In genomic region chr3:186150234-186150830, GRCh38 we compare ENCODE assay signal across 21 cellular contexts. TPM values are rescaled to one million over a fixed set of nuclear protein-coding genes. Genes with fewer than 3 reads are reported as not detected.
DNase-seq lines count a peak whose midpoint lies in the region; ATAC-seq and TF ChIP-seq lines count a peak whose summit lies in the region.
"Had no signal": no experiment of that assay in that cellular context is flagged by ENCODE, and none has a peak within 500 bp of the region (broad histone marks: within the 10 kb centered on the region; RNA-seq: fewer than 3 reads in every experiment).

No MANE protein-coding gene starts in this region.

- peaks cover 0 to 24% (median 10%) of the 10 kb centered on the region in 11 experiments; a peak in 8 of 22 replicates for H3K9me3 ChIP-seq in BLaER1 treated with 17β-estradiol and CSF1 and Interleukin-3, amounts not matched to agents 10 nM and 100 nM (replicated peaks in 1 of 11)
- H3K9me3 ChIP-seq in H9 (ENCODE audit: control insufficient read depth, low read depth, low read length) (no peaks in the 10 kb centered on the region), body of pancreas (no peaks in the 10 kb centered on the region), PC-9 (ENCODE audit: insufficient read depth, low read depth) (no peaks in the 10 kb centered on the region)
- H3K9me3 ChIP-seq: BE2C, Caco-2, SJSA1 had no signal

- CTCF ChIA-PET in PC-9 (lab: Charles Lee) = no interaction called here

- H3K79me1 ChIP-seq in H9 (ENCODE audit: insufficient read depth, low read depth, low read length, poor library complexity, severe bottlenecking) = no peaks in the 10 kb centered on the region

- no CpG with 5 or more reads among the region's 8 CpGs for WGBS in H9 (ENCODE audit: extremely low coverage, insufficient read length, low lambda C conversion rate)
- 30 to 39% methylated on average over 7 to 8 of the region's 8 CpGs for WGBS in body of pancreas, 2 donors

- ATAC-seq in body of pancreas = peak; percentile 91
- no peak for ATAC-seq in activated T-helper 17 cell treated with anti-CD3 and anti-CD28 coated beads, Interleukin-2, amount 50 U/mL, for 72 hours (replicated peaks)

- H3K36me3 Mint-ChIP-seq in H9 (ENCODE audit: insufficient read depth in 1 of 3, low read depth in 3 of 3) = peaks cover 0 to 1% (median 0%) of the 10 kb centered on the region in 3 experiments; a peak in 2 of 7 replicates
- no peaks in the 10 kb centered on the region for H3K36me3 Mint-ChIP-seq in activated T-helper 17 cell treated with anti-CD3 and anti-CD28 coated beads, Interleukin-2, amount 50 U/mL, for 72 hours (ENCODE audit: low read depth)
- H3K36me3 Mint-ChIP-seq: CD4-positive, alpha-beta memory T cell had no signal

- no peaks in the 10 kb centered on the region for H3K4me1 Mint-ChIP-seq in H9
- peaks cover 6% of the 10 kb centered on the region for H3K4me1 Mint-ChIP-seq in activated T-helper 17 cell treated with anti-CD3 and anti-CD28 coated beads, Interleukin-2, amount 50 U/mL, for 72 hours

- H4K5ac ChIP-seq in H9 (ENCODE audit: insufficient read length, low read depth, low read length) = no peak overlapping the region

- peaks cover 0 to 53% (median 0%) of the 10 kb centered on the region in 11 experiments; a peak in 7 of 22 replicates for H3K27me3 ChIP-seq in BLaER1 treated with 17β-estradiol and CSF1 and Interleukin-3, amounts not matched to agents 10 nM and 100 nM
- H3K27me3 ChIP-seq in H9 (ENCODE audit: insufficient read depth, low read length) (no peaks in the 10 kb centered on the region), body of pancreas (no peaks in the 10 kb centered on the region), PC-9 (ENCODE audit: insufficient read depth, low read depth) (no peaks in the 10 kb centered on the region)
- H3K27me3 ChIP-seq: BE2C, SJSA1 had no signal

- TF ChIP-seq CTCF in H9 (conservative IDR thresholded peaks at IDR 0.05) (no peak), body of pancreas (IDR thresholded peaks at IDR 0.05) (no peak), PC-9 (conservative IDR thresholded peaks at IDR 0.05) (no peak)

- POLR2A ChIA-PET in PC-9 (lab: Charles Lee; ENCODE audit: unreplicated experiment) = no interaction called here

- H3K36me3 ChIP-seq in BLaER1 treated with 17β-estradiol and CSF1 and Interleukin-3, amounts not matched to agents 10 nM and 100 nM = 0 out of 22 replicates have a peak, but pooled peaks cover 0 to 4% (median 0%) of the 10 kb centered on the region in 11 experiments
- H3K36me3 ChIP-seq in body of pancreas (replicated peaks in 1 of 2; ENCODE audit: insufficient read depth in 1 of 2, low read depth in 2 of 2) (no peaks in the 10 kb centered on the region), PC-9 (ENCODE audit: low read depth) (no peaks in the 10 kb centered on the region)
- H3K36me3 ChIP-seq: SJSA1 had no signal

- H2BK5ac ChIP-seq in H9 (ENCODE audit: insufficient read length, low read length) = no peak overlapping the region

- no peak overlapping the region for H3K56ac ChIP-seq in H9 (ENCODE audit: insufficient read length, low read depth, low read length)

- H3K27ac Mint-ChIP-seq in H9 = peak overlapping the region in 1 of 3 experiments; percentile 30; a peak in 1 of 7 replicates
- no peak overlapping the region for H3K27ac Mint-ChIP-seq in activated T-helper 17 cell treated with anti-CD3 and anti-CD28 coated beads, Interleukin-2, amount 50 U/mL, for 72 hours
- H3K27ac Mint-ChIP-seq: CD4-positive, alpha-beta memory T cell had no signal

- peaks cover 65% of the 10 kb centered on the region for H3K27me3 Mint-ChIP-seq in H9 (ENCODE audit: low read depth)
- peaks cover 34% of the 10 kb centered on the region for H3K27me3 Mint-ChIP-seq in activated T-helper 17 cell treated with anti-CD3 and anti-CD28 coated beads, Interleukin-2, amount 50 U/mL, for 72 hours

- peak overlapping the region in 5 of 11 experiments; percentile 4 to 74 (median 72); a peak in 8 of 22 replicates for H3K27ac ChIP-seq in BLaER1 treated with 17β-estradiol and CSF1 and Interleukin-3, amounts not matched to agents 10 nM and 100 nM
- H3K27ac ChIP-seq in H9 (ENCODE audit: insufficient read length, low read depth, low read length) (no peak overlapping the region), body of pancreas (peak overlapping the region; percentile 30 to 83 (median 72)), PC-9 (no peak overlapping the region)
- H3K27ac ChIP-seq: GM23248, SJSA1 had no signal

- no peak overlapping the region for H3K18ac ChIP-seq in H9 (ENCODE audit: insufficient read length, low read depth, low read length)

- H3K23ac ChIP-seq in H9 (ENCODE audit: insufficient read length, low read depth, low read length) = no peak overlapping the region

- peak overlapping the region; percentile 73 to 90 (median 80) for H3K4me2 ChIP-seq in BLaER1 treated with 17β-estradiol and CSF1 and Interleukin-3, amounts not matched to agents 10 nM and 100 nM
- no peak overlapping the region for H3K4me2 ChIP-seq in H9 (ENCODE audit: insufficient read depth, insufficient read length, low read length)
- no peak overlapping the region for H3K4me2 ChIP-seq in PC-9

- BruUV-seq in PC-9 (replicated peaks; lab: Mats Ljungman, UMichigan) = no TSS peak

- H4K8ac ChIP-seq in H9 (replicated peaks; ENCODE audit: insufficient read length, low read depth, low read length) = no peak overlapping the region

- no peak overlapping the region for H3K4ac ChIP-seq in H9 (ENCODE audit: low read depth, low read length)

- intact Hi-C loops in body of pancreas (cut with DNase I) = no loop called here
- intact Hi-C loops in PC-9 (cut with micrococcal nuclease; ENCODE audit: unreplicated experiment) = no loop called here

- H3T11ph ChIP-seq in H9 (ENCODE audit: low read length) = no peak overlapping the region

- no peak overlapping the region for H2AK5ac ChIP-seq in H9 (ENCODE audit: insufficient read length, low read length)

- H3K4me3 ChIP-seq in BLaER1 treated with 17β-estradiol and CSF1 and Interleukin-3, amounts not matched to agents 10 nM and 100 nM = no peak overlapping the region
- no peak overlapping the region for H3K4me3 ChIP-seq in body of pancreas
- no peak overlapping the region for H3K4me3 ChIP-seq in PC-9
- H3K4me3 ChIP-seq: GM23248, SJSA1 had no signal

- H3K79me2 ChIP-seq in H9 (ENCODE audit: insufficient read depth, low read length) = no peaks in the 10 kb centered on the region
- no peaks in the 10 kb centered on the region for H3K79me2 ChIP-seq in PC-9 (ENCODE audit: low read depth)

- DNase-seq in H9 = no peak
- peak; percentile 85 to 93 (median 90) for DNase-seq in body of pancreas
- DNase-seq in myocyte (ENCODE audit: low read depth) = peak; percentile 57
- no peak for DNase-seq in PC-9
- DNase-seq in NCI-H774 (lab: John Stamatoyannopoulos, UW) = no peak
- DNase-seq: BE2C; Caco-2; CD4-positive, alpha-beta memory T cell; DMS 273 treated with DMSO at 0.1 percent for 48 hours; DMS79 treated with DMSO at 0.1 percent for 48 hours; GM23248; HCEC 1CT; NCI-H1092; NCI-H1436; NCI-H187 treated with DMSO at 0.1 percent for 48 hours; NCI-H2107; NCI-H446 treated with DMSO at 0.1 percent for 48 hours; NCI-H526 treated with DMSO at 0.1 percent for 48 hours had no signal

- H3K4me1 ChIP-seq in BLaER1 treated with 17β-estradiol and CSF1 and Interleukin-3, amounts not matched to agents 10 nM and 100 nM = peaks cover 54 to 96% (median 71%) of the 10 kb centered on the region in 10 experiments
- H3K4me1 ChIP-seq in H9 (ENCODE audit: insufficient read depth, low read length) = no peaks in the 10 kb centered on the region; the same call in 1 of the 2 replicates
- H3K4me1 ChIP-seq in body of pancreas = peaks cover 48% of the 10 kb centered on the region
- no peaks in the 10 kb centered on the region for H3K4me1 ChIP-seq in PC-9 (replicated peaks; ENCODE audit: insufficient read depth)
- H3K4me1 ChIP-seq: BE2C, Caco-2, SJSA1 had no signal

- H3F3A ChIP-seq in PC-9 (ENCODE audit: insufficient read depth, low read depth) = no peaks in the 10 kb centered on the region

- H2BK15ac ChIP-seq in H9 (ENCODE audit: low read depth, low read length) = no peak overlapping the region

- peak in 1 of 3 donors; percentile 16 for TF ChIP-seq POLR2A in body of pancreas (IDR thresholded peaks at IDR 0.05)

- H3K9me3 Mint-ChIP-seq in H9 = no peaks in the 10 kb centered on the region
- H3K9me3 Mint-ChIP-seq in activated T-helper 17 cell treated with anti-CD3 and anti-CD28 coated beads, Interleukin-2, amount 50 U/mL, for 72 hours = no peaks in the 10 kb centered on the region
- H3K9me3 Mint-ChIP-seq: CD4-positive, alpha-beta memory T cell had no signal

- no peaks in the 10 kb centered on the region for H3K23me2 ChIP-seq in H9 (ENCODE audit: insufficient read length, low read depth, low read length, poor library complexity, severe bottlenecking)

- H2AFZ ChIP-seq in H9 (ENCODE audit: low read length) (no peak overlapping the region), PC-9 (no peak overlapping the region)
- H2AFZ ChIP-seq: GM23248 had no signal

- no peaks in the 10 kb centered on the region for H3K9me2 ChIP-seq in PC-9 (ENCODE audit: insufficient read depth)

- H3K4me3 Mint-ChIP-seq in H9 = no peak overlapping the region
- no peak overlapping the region for H3K4me3 Mint-ChIP-seq in activated T-helper 17 cell treated with anti-CD3 and anti-CD28 coated beads, Interleukin-2, amount 50 U/mL, for 72 hours

- no peak overlapping the region for H2BK12ac ChIP-seq in H9 (ENCODE audit: insufficient read length, low read depth, low read length)

- no peak overlapping the region for H2BK20ac ChIP-seq in H9 (ENCODE audit: low read depth, low read length, poor library complexity, severe bottlenecking)

- no peak overlapping the region for H2BK120ac ChIP-seq in H9 (ENCODE audit: low read depth, low read length, poor library complexity, severe bottlenecking)

- peaks cover 0 to 25% (median 0%) of the 10 kb centered on the region in 11 experiments; a peak in 2 of 22 replicates for H4K20me1 ChIP-seq in BLaER1 treated with 17β-estradiol and CSF1 and Interleukin-3, amounts not matched to agents 10 nM and 100 nM
- H4K20me1 ChIP-seq in H9 (ENCODE audit: control insufficient read depth, insufficient read depth, insufficient read length) (no peaks in the 10 kb centered on the region), PC-9 (ENCODE audit: insufficient read depth) (no peaks in the 10 kb centered on the region)

- H3K9ac ChIP-seq in BLaER1 treated with 17β-estradiol and CSF1 and Interleukin-3, amounts not matched to agents 10 nM and 100 nM = peak overlapping the region in 1 of 11 experiments; percentile 43; a peak in 2 of 22 replicates
- H3K9ac ChIP-seq in H9 (ENCODE audit: extremely low read depth, insufficient read length, low read length) = no peak overlapping the region
- H3K9ac ChIP-seq: GM23248 had no signal

- H3K14ac ChIP-seq in H9 (ENCODE audit: insufficient read depth, low read length) = 0 out of 2 replicates have a peak overlapping the region, but pooled peaks have one; percentile 59

- H4K91ac ChIP-seq in H9 (ENCODE audit: insufficient read length, low read depth, low read length) = no peak overlapping the region

RNA-seq across cellular contexts. Expression of gene ETV5, which starts 41.4 kb away (rescaled TPM):
- total RNA-seq in H9 (2021) (7.7 and 8.0 TPM in 2 replicates), body of pancreas (10 to 100 TPM; 14.5 to 39.2 TPM), myocyte (59.9 and 131 TPM in 2 replicates), PC-9 (2021) (39.3 and 65.7 TPM in 2 replicates)
- polyA plus RNA-seq in myocyte (2012) = 46.3 TPM
- total RNA-seq in activated T-helper 17 cell treated with anti-CD3 and anti-CD28 coated beads, Interleukin-2, amount 50 U/mL, for 72 hours = 1 to 10 TPM in 1 of 2 donors, under 1 TPM in 1; 0.99 to 1.2 TPM
- polyA plus RNA-seq: CD4-positive, alpha-beta memory T cell had no signal

Comparison
In these comparisons a context has a peak if more than half of its experiments do, and no peak if none do; other contexts are left out.
1. H3K27ac ChIP-seq: peak in body of pancreas (4 of 4); none in H9 (single experiment) and PC-9 (single experiment).
2. H3K4me2 ChIP-seq: peak in BLaER1 treated with 17β-estradiol and CSF1 and Interleukin-3, amounts not matched to agents 10 nM and 100 nM (11 of 11); none in H9 (single experiment) and PC-9 (single experiment).
3. DNase-seq: peak in body of pancreas (4 of 4) and myocyte (single experiment); none in H9 (single experiment), PC-9 (0 of 2) and NCI-H774 (single experiment).